8 cellular contexts compared by ENCODE assay signal in genomic region chr1:211328084-211328694, GRCh38. TPM values are rescaled to one million over a fixed set of nuclear protein-coding genes. Genes with fewer than 3 reads are reported as not detected.
DNase-seq lines count a peak whose midpoint lies in the region; ATAC-seq and TF ChIP-seq lines count a peak whose summit lies in the region.

No MANE protein-coding gene starts in this region.

- peaks cover 8% of the 10 kb centered on the region for H3K4me1 ChIP-seq in mesodermal cell (ENCODE audit: control insufficient read depth, insufficient read depth, low read length, poor library complexity, severe bottlenecking)
- H3K4me1 ChIP-seq in upper lobe of left lung, result peaks cover 10 to 33% (median 13%) of the 10 kb centered on the region in 4 donors

- no peak for TF ChIP-seq CTCF in upper lobe of left lung (IDR thresholded peaks at IDR 0.05)

- no peaks in the 10 kb centered on the region for H3K27me3 Mint-ChIP-seq in activated naive CD4-positive, alpha-beta T cell treated with anti-CD3 and anti-CD28 coated beads, Interleukin-2, amount 10 ng/mL, durations not matched to agents 7 days and 5 days
- no peaks in the 10 kb centered on the region for H3K27me3 Mint-ChIP-seq in activated CD4-positive, alpha-beta memory T cell treated with anti-CD3 and anti-CD28 coated beads, Interleukin-2, amount 10 ng/mL, durations not matched to agents 7 days and 5 days

- H3K27ac ChIP-seq in mesodermal cell (ENCODE audit: low read depth, low read length, severe bottlenecking) (no peak overlapping the region), upper lobe of left lung (peak overlapping the region in 3 of 4 donors; percentile 2 to 87 (median 75))

- 90 to 96% methylated on average over 8 to 11 of the region's 11 CpGs for WGBS in mesodermal cell (ENCODE audit: insufficient coverage in 2 of 2), 2 experiments
- 89 to 92% methylated on average over 11 of the region's 11 CpGs for WGBS in upper lobe of left lung, 2 donors

- H3K36me3 ChIP-seq in mesodermal cell (ENCODE audit: control insufficient read depth, insufficient read depth, low read length) (no peaks in the 10 kb centered on the region), upper lobe of left lung (no peaks in the 10 kb centered on the region)

- peaks cover 36% of the 10 kb centered on the region for H3K36me3 Mint-ChIP-seq in activated naive CD4-positive, alpha-beta T cell treated with anti-CD3 and anti-CD28 coated beads, Interleukin-2, amount 10 ng/mL, durations not matched to agents 7 days and 5 days
- H3K36me3 Mint-ChIP-seq in activated CD4-positive, alpha-beta memory T cell treated with anti-CD3 and anti-CD28 coated beads, Interleukin-2, amount 10 ng/mL, durations not matched to agents 7 days and 5 days (ENCODE audit: low read depth), result peaks cover 37% of the 10 kb centered on the region

- H3K27ac Mint-ChIP-seq in activated naive CD4-positive, alpha-beta T cell treated with anti-CD3 and anti-CD28 coated beads, Interleukin-2, amount 10 ng/mL, durations not matched to agents 7 days and 5 days, result peak overlapping the region; percentile 96
- peak overlapping the region; percentile 92 for H3K27ac Mint-ChIP-seq in activated CD4-positive, alpha-beta memory T cell treated with anti-CD3 and anti-CD28 coated beads, Interleukin-2, amount 10 ng/mL, durations not matched to agents 7 days and 5 days

- no peak for ATAC-seq in upper lobe of left lung (ENCODE audit: low FRiP score in 2 of 2)

- no peak for TF ChIP-seq POLR2A in upper lobe of left lung (IDR thresholded peaks at IDR 0.05)

- no peak for DNase-seq in activated naive CD4-positive, alpha-beta T cell treated with anti-CD3 and anti-CD28 coated beads, Interleukin-2, amount 10 ng/mL, durations not matched to agents 7 days and 5 days
- no peak for DNase-seq in activated naive CD4-positive, alpha-beta T cell treated with anti-CD3 and anti-CD28 coated beads, Interleukin-2, amount 50 U/mL, for 16 hours
- no peak for DNase-seq in activated CD4-positive, alpha-beta memory T cell treated with anti-CD3 and anti-CD28 coated beads, Interleukin-2, amount 10 ng/mL, durations not matched to agents 7 days and 5 days
- no peak for DNase-seq in upper lobe of left lung
- no peak for DNase-seq in T-helper 9 cell
- no peak for DNase-seq in iPS-NIHi11 (ENCODE audit: low spot score)
- DNase-seq in SK-N-DZ (ENCODE audit: low spot score), result no peak

- no peak for TF ChIP-seq EP300 in upper lobe of left lung (IDR thresholded peaks at IDR 0.05)

- H3K9me3 Mint-ChIP-seq in activated naive CD4-positive, alpha-beta T cell treated with anti-CD3 and anti-CD28 coated beads, Interleukin-2, amount 10 ng/mL, durations not matched to agents 7 days and 5 days, result no peaks in the 10 kb centered on the region
- no peaks in the 10 kb centered on the region for H3K9me3 Mint-ChIP-seq in activated CD4-positive, alpha-beta memory T cell treated with anti-CD3 and anti-CD28 coated beads, Interleukin-2, amount 10 ng/mL, durations not matched to agents 7 days and 5 days

- no peaks in the 10 kb centered on the region for H3K9me3 ChIP-seq in mesodermal cell (ENCODE audit: control insufficient read depth, low read length)
- H3K9me3 ChIP-seq in upper lobe of left lung, result no peaks in the 10 kb centered on the region

- H3K4me3 Mint-ChIP-seq in activated naive CD4-positive, alpha-beta T cell treated with anti-CD3 and anti-CD28 coated beads, Interleukin-2, amount 10 ng/mL, durations not matched to agents 7 days and 5 days, result peak overlapping the region; percentile 95
- peak overlapping the region; percentile 88 for H3K4me3 Mint-ChIP-seq in activated CD4-positive, alpha-beta memory T cell treated with anti-CD3 and anti-CD28 coated beads, Interleukin-2, amount 10 ng/mL, durations not matched to agents 7 days and 5 days

- H3K4me1 Mint-ChIP-seq in activated naive CD4-positive, alpha-beta T cell treated with anti-CD3 and anti-CD28 coated beads, Interleukin-2, amount 10 ng/mL, durations not matched to agents 7 days and 5 days, result peaks cover 82% of the 10 kb centered on the region
- H3K4me1 Mint-ChIP-seq in activated CD4-positive, alpha-beta memory T cell treated with anti-CD3 and anti-CD28 coated beads, Interleukin-2, amount 10 ng/mL, durations not matched to agents 7 days and 5 days, result peaks cover 73% of the 10 kb centered on the region

- H3K27me3 ChIP-seq in upper lobe of left lung, result no peaks in the 10 kb centered on the region

- POLR2A ChIA-PET in activated CD4-positive, alpha-beta memory T cell treated with anti-CD3 and anti-CD28 coated beads, Interleukin-2, amount 10 ng/mL, durations not matched to agents 7 days and 5 days (lab: Charles Lee), result interaction anchor here (0.5 to 5.2 kb wide), 12 partner anchors 10 to 186 kb away, joined by 3 to 60 read pairs (median 6); partner anchors contain the start of gene RCOR3

- H3K4me3 ChIP-seq in mesodermal cell (ENCODE audit: extremely low read depth, insufficient read depth, low read length, poor library complexity, severe bottlenecking), result peak overlapping the region; percentile 68
- H3K4me3 ChIP-seq in upper lobe of left lung, result peak overlapping the region in 2 of 4 donors; percentile 83 to 90

- CTCF ChIA-PET in activated naive CD4-positive, alpha-beta T cell treated with anti-CD3 and anti-CD28 coated beads, Interleukin-2, amount 10 ng/mL, durations not matched to agents 7 days and 5 days (lab: Charles Lee), result interaction anchor here (1.0 to 2.3 kb wide), 10 partner anchors 9 to 327 kb away, joined by 3 to 9 read pairs (median 4); no protein-coding TSS in a partner anchor
- CTCF ChIA-PET in activated CD4-positive, alpha-beta memory T cell treated with anti-CD3 and anti-CD28 coated beads, Interleukin-2, amount 10 ng/mL, durations not matched to agents 7 days and 5 days (lab: Charles Lee), result interaction anchor here (1.1 to 2.5 kb wide), 10 partner anchors 10 to 370 kb away, joined by 3 to 13 read pairs (median 5); partner anchors contain the start of gene RCOR3

RNA-seq across cellular contexts. Expression of gene TRAF5, which starts 1.6 kb away (rescaled TPM):
- total RNA-seq in activated CD4-positive, alpha-beta memory T cell treated with anti-CD3 and anti-CD28 coated beads, Interleukin-2, amount 10 ng/mL, durations not matched to agents 7 days and 5 days, result 10 to 100 TPM; 67.9 to 68.4 TPM
- polyA plus RNA-seq in mesodermal cell (2013, experiment 1 of 2), result 13.0 TPM
- 12.4 TPM for polyA plus RNA-seq in mesodermal cell (2013, experiment 2 of 2)
- total RNA-seq in upper lobe of left lung, result 10 to 100 TPM in 3 of 6 donors, 1 to 10 TPM in 3; 4.6 to 13.6 (median 9.5) TPM
- polyA plus RNA-seq in SK-N-DZ (2014; cell fraction: cytosol; rRNA removed), result 19.4 and 19.6 TPM in 2 replicates
- polyA plus RNA-seq in SK-N-DZ (2014; cell fraction: nucleus; rRNA removed), result 57.0 and 84.9 TPM in 2 replicates

Comparison
In these comparisons a context has a peak if more than half of its experiments do, and no peak if none do; other contexts are left out.
1. RNA of gene TRAF5, which starts 1.6 kb away (total RNA-seq): 67.9 to 68.4 TPM in activated CD4-positive, alpha-beta memory T cell treated with anti-CD3 and anti-CD28 coated beads, Interleukin-2, amount 10 ng/mL, durations not matched to agents 7 days and 5 days; 4.6 to 13.6 TPM in upper lobe of left lung; every median in the first group is over 4 times any median in the second.